Comparison of ENCODE assay signal across 8 cellular contexts in the genomic region with DNA sequence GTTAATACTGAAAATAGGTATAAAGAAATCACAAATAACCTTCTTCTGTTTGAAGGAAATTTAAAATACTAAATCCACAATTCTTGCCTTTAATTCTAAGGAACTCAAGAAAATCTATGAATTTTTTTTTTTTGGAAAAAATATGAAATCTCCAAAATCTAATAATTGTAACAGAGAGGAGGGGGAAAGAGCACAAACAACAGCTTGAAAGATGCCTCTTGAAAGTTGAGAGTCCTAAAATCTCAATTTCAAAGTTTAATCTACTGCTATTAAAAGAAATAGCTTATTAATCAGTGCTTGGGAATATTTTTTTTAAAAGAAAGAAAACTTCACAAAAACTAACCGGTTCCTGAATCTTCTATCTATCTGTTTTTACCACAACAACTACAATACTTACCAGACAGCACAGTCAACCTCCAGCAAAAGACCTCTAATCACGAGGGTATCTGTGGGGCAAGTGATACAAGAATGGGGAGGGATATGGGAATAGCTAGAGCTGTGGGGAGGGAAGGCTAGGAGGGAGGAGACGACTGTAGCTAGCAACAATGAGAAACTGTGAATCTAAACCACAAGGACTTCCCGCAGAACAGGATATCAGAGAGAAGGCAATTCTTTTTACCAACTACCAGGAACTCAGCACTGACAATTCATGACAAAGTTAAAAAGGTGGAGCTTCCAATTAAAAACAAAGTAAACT. TPM values are rescaled to one million over a fixed set of nuclear protein-coding genes. Genes with fewer than 3 reads are reported as not detected.
DNase-seq lines count a peak whose midpoint lies in the region; ATAC-seq, FAIRE-seq and TF ChIP-seq lines count a peak whose summit lies in the region.

A gene with protein sequence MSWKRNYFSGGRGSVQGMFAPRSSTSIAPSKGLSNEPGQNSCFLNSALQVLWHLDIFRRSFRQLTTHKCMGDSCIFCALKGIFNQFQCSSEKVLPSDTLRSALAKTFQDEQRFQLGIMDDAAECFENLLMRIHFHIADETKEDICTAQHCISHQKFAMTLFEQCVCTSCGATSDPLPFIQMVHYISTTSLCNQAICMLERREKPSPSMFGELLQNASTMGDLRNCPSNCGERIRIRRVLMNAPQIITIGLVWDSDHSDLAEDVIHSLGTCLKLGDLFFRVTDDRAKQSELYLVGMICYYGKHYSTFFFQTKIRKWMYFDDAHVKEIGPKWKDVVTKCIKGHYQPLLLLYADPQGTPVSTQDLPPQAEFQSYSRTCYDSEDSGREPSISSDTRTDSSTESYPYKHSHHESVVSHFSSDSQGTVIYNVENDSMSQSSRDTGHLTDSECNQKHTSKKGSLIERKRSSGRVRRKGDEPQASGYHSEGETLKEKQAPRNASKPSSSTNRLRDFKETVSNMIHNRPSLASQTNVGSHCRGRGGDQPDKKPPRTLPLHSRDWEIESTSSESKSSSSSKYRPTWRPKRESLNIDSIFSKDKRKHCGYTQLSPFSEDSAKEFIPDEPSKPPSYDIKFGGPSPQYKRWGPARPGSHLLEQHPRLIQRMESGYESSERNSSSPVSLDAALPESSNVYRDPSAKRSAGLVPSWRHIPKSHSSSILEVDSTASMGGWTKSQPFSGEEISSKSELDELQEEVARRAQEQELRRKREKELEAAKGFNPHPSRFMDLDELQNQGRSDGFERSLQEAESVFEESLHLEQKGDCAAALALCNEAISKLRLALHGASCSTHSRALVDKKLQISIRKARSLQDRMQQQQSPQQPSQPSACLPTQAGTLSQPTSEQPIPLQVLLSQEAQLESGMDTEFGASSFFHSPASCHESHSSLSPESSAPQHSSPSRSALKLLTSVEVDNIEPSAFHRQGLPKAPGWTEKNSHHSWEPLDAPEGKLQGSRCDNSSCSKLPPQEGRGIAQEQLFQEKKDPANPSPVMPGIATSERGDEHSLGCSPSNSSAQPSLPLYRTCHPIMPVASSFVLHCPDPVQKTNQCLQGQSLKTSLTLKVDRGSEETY (N-terminal part only) (minus strand): TSS at position 462 of the 697 bp plus-strand sequence. CDS start 15,684 bp downstream, outside the sequence.

- BruUV-seq in Calu3 (replicated peaks; lab: Mats Ljungman, UMichigan) (no TSS peak), GM12878 (replicated peaks; lab: Mats Ljungman, UMichigan) (no TSS peak)

- WGBS in GM12878 (ENCODE audit: insufficient coverage, insufficient replicate concordance, low lambda C conversion rate, missing lambda C conversion rate) = 35% methylated on average over 4 of the region's 4 CpGs

- H3K4me1 Mint-ChIP-seq in Calu3 (ENCODE audit: low read depth, unreplicated experiment) = peaks cover 53% of the 10 kb centered on the region

- H3K9ac ChIP-seq in GM12878 (ENCODE audit: control insufficient read depth, insufficient read depth, low read length) = peak within 1 kb of the TSS; percentile 14; the same call in 1 of the 2 replicates
- no peak within 1 kb of the TSS for H3K9ac ChIP-seq in rectal smooth muscle tissue (ENCODE audit: low read length)

- H3K27me3 ChIP-seq in GM12878 (replicated peaks in 1 of 2; ENCODE audit: control insufficient read depth in 2 of 2, insufficient read depth in 2 of 2, low read length in 1 of 2) (no peaks in the 10 kb centered on the region), rectal smooth muscle tissue (ENCODE audit: control insufficient read depth, insufficient read depth, low read length) (no peaks in the 10 kb centered on the region)

- DNase-seq in Calu3 = peak; percentile 53
- DNase-seq in LHCN-M2 (ENCODE audit: low read depth) = peak; percentile 92
- no peak for DNase-seq in GM12878 (ENCODE audit: low read depth, low spot score)
- DNase-seq in hippocampal formation (lab: John Stamatoyannopoulos, UW) = peak; percentile 32 to 80
- DNase-seq in SHP77 (lab: John Stamatoyannopoulos, UW) = no peak

- peak within 1 kb of the TSS; percentile 93 for H3K27ac Mint-ChIP-seq in Calu3 (ENCODE audit: unreplicated experiment)

- ATAC-seq in GM12878 = peak; percentile 69
- ATAC-seq in GM21381 (IDR thresholded peaks at IDR 0.05; ENCODE audit: unreplicated experiment) = no peak
- no peak for ATAC-seq in HG02798 (IDR thresholded peaks at IDR 0.05; ENCODE audit: poor library complexity, unreplicated experiment)

- H3K4me1 ChIP-seq in GM12878 (ENCODE audit: control insufficient read depth, insufficient read depth, low read length) (peaks cover 4% of the 10 kb centered on the region; the same call in 1 of the 2 replicates), rectal smooth muscle tissue (ENCODE audit: control insufficient read depth, insufficient read depth, low read length) (peaks cover 13% of the 10 kb centered on the region)

- peak; percentile 74 for FAIRE-seq in GM12878 (lab: Jason Lieb, UNC)

- peaks cover 5% of the 10 kb centered on the region for H3K36me3 Mint-ChIP-seq in Calu3 (ENCODE audit: insufficient read depth, unreplicated experiment)

- TF ChIP-seq EP300 in GM12878 (IDR thresholded peaks at IDR 0.05; ENCODE audit: borderline replicate concordance in 1 of 2, control insufficient read depth in 1 of 2, low read depth in 2 of 2, low read length in 2 of 2) = no peak

- H3K27ac ChIP-seq in GM12878 (ENCODE audit: control insufficient read depth, insufficient read depth) = no peak within 1 kb of the TSS
- peak within 1 kb of the TSS; percentile 72 for H3K27ac ChIP-seq in rectal smooth muscle tissue (ENCODE audit: low read depth, low read length)

- no peaks in the 10 kb centered on the region for H3K9me3 Mint-ChIP-seq in Calu3 (ENCODE audit: low read depth, unreplicated experiment)

- in situ Hi-C loops in GM12878 (cut with MboI) = no loop called here

- H3K79me2 ChIP-seq in GM12878 (ENCODE audit: control insufficient read depth, insufficient read depth, low read length) = no peaks in the 10 kb centered on the region

- no peak for TF ChIP-seq CTCF in Calu3 (IDR thresholded peaks at IDR 0.05; ENCODE audit: unreplicated experiment)
- no peak for TF ChIP-seq CTCF in GM12878 (IDR thresholded peaks at IDR 0.05 in 2 of 3, conservative IDR thresholded peaks at IDR 0.05 in 1 of 3; ENCODE audit: control insufficient read depth in 2 of 3, extremely low read depth in 1 of 3, insufficient read depth in 1 of 3, low read depth in 3 of 3, low read length in 3 of 3)

- peak within 1 kb of the TSS; percentile 62 for H3K4me3 Mint-ChIP-seq in Calu3 (ENCODE audit: low read depth, unreplicated experiment)

- TF ChIP-seq RAD21 in GM12878 (IDR thresholded peaks at IDR 0.05; ENCODE audit: insufficient read depth, low read depth, low read length) = no peak

- H3K36me3 ChIP-seq in GM12878 (ENCODE audit: control insufficient read depth in 2 of 2, insufficient read depth in 2 of 2, low read length in 1 of 2) (no peaks in the 10 kb centered on the region), rectal smooth muscle tissue (ENCODE audit: control insufficient read depth, insufficient read depth, low read length) (no peaks in the 10 kb centered on the region)

- H3K4me3 ChIP-seq in GM12878 (no peak within 1 kb of the TSS), rectal smooth muscle tissue (ENCODE audit: low read length) (peak within 1 kb of the TSS; percentile 27)

- no peaks in the 10 kb centered on the region for H3K9me3 ChIP-seq in GM12878 (replicated peaks; ENCODE audit: control insufficient read depth, insufficient read depth, low read length)

- RAD21 ChIA-PET in GM12878 (lab: Charles Lee; ENCODE audit: unreplicated experiment) = interaction anchor here (1.0 to 2.4 kb wide), 6 partner anchors 14 to 127 kb away, joined by 3 to 6 read pairs (median 4); no protein-coding TSS in a partner anchor

- POLR2A ChIA-PET in GM12878 (lab: Charles Lee) = interaction anchor here (0.6 to 1.3 kb wide), 7 partner anchors 10 to 165 kb away, joined by 3 to 4 read pairs (median 3); no protein-coding TSS in a partner anchor

- H3K27me3 Mint-ChIP-seq in Calu3 (ENCODE audit: unreplicated experiment) = no peaks in the 10 kb centered on the region

- no peak for TF ChIP-seq POLR2A in GM12878 (IDR thresholded peaks at IDR 0.05; ENCODE audit: low read depth, low read length)

- H2AFZ ChIP-seq in GM12878 (ENCODE audit: control insufficient read depth, low read depth, low read length) = peak within 1 kb of the TSS; percentile 86

- H4K20me1 ChIP-seq in GM12878 (ENCODE audit: control insufficient read depth, insufficient read depth) = no peaks in the 10 kb centered on the region

- SMC1A ChIA-PET in GM12878 (lab: Charles Lee; ENCODE audit: uncharacterized antibody, unreplicated experiment) = interaction anchor here (0.7 to 2.2 kb wide), 12 partner anchors 9 to 59 kb away, joined by 3 to 8 read pairs (median 4); no protein-coding TSS in a partner anchor

- intact Hi-C loops in Calu3 (cut with micrococcal nuclease; ENCODE audit: unreplicated experiment) = loop anchor here (5.0 kb wide), 1 partner anchor 36 kb away; no protein-coding TSS in a partner anchor
- intact Hi-C loops in GM12878 (cut with micrococcal nuclease; ENCODE audit: unreplicated experiment) = no loop called here

- H3K4me2 ChIP-seq in GM12878 (ENCODE audit: control insufficient read depth, insufficient read depth) = peak within 1 kb of the TSS; percentile 30

- CTCF ChIA-PET in Calu3 (lab: Charles Lee) = interaction anchor here (1.3 to 2.4 kb wide), 3 partner anchors 10 to 35 kb away, joined by 3 to 16 read pairs (median 3); no protein-coding TSS in a partner anchor
- CTCF ChIA-PET in GM12878 (lab: Yijun Ruan, JAX) = interaction anchor here (0.7 to 1.6 kb wide), 5 partner anchors 9 to 295 kb away, joined by 3 to 7 read pairs (median 3); no protein-coding TSS in a partner anchor

TF ChIP-seq in GM12878, 131 proteins besides CTCF, POLR2A, EP300 and RAD21 (continues in another document):
- TF ChIP-seq IKZF2 (IDR thresholded peaks at IDR 0.05) = peak in 1 of 2 experiments; percentile 28; a peak in 2 of 4 replicates
- peak; percentile 53; the same call in 1 of the 2 replicates for TF ChIP-seq RUNX3 (IDR thresholded peaks at IDR 0.05; ENCODE audit: low read length)

RNA-seq across cellular contexts. Expression of the gene that starts here (rescaled TPM):
- total RNA-seq in Calu3 (2022) = 39.4 and 48.1 TPM in 2 replicates
- total RNA-seq in LHCN-M2 (2014; rRNA removed) = 19.2 and 43.2 TPM in 2 replicates
- polyA plus RNA-seq in LHCN-M2 (2012) = 7.5 TPM
- 50.8 and 69.4 TPM in 2 replicates for total RNA-seq in GM12878 (2013; cell fraction: nucleolus; rRNA removed)
- 4.1 and 5.7 TPM in 2 replicates for total RNA-seq in GM12878 (2014; rRNA removed)
- 4.9 and 5.4 TPM in 2 replicates for total RNA-seq in GM12878 (2014; rRNA removed; fragmentation: Illumina TruSeq; extraction: Trizol)
- 7.0 and 9.5 TPM in 2 replicates for total RNA-seq in GM12878 (2021)
- 2.0 TPM for polyA plus RNA-seq in GM12878 (2011; ENCODE audit: low read depth)
- polyA plus RNA-seq in GM12878 (2011; rRNA removed) = 10.3 and 10.5 TPM in 2 replicates
- polyA plus RNA-seq in GM12878 (2011; cell fraction: cytosol; rRNA removed) = 6.2 and 7.0 TPM in 2 replicates
- 6.1 and 6.2 TPM in 2 replicates for polyA plus RNA-seq in GM12878 (2011; cell fraction: nucleus; rRNA removed)
- polyA plus RNA-seq in GM12878 (2012) = 2.4 and 2.8 TPM in 2 replicates
- polyA plus RNA-seq in GM12878 (2014; fragmentation: Illumina TruSeq; extraction: Trizol) = 5.6 and 8.8 TPM in 2 replicates
- polyA plus RNA-seq in GM12878 (2014; fragmentation: Nextera tagmentation; extraction: Ambion mirVana) = 1 to 10 TPM in 1 of 2 experiments, under 1 TPM in 1; 0.93 to 1.7 TPM
- polyA plus RNA-seq in GM12878 (2014; rRNA removed) = 3.9 and 4.7 TPM in 2 replicates
- 1 to 10 TPM; 3.9 to 6.3 TPM for polyA plus RNA-seq in GM12878 (2016; fragmentation: Nextera tagmentation; extraction: Ambion mirVana)
- polyA minus RNA-seq in GM12878 (2011; rRNA and poly(A)+ RNA removed) = 8.4 and 22.5 TPM in 2 replicates
- polyA minus RNA-seq in GM12878 (2011; cell fraction: cytosol; rRNA and poly(A)+ RNA removed) = 5.5 and 6.3 TPM in 2 replicates
- polyA minus RNA-seq in GM12878 (2011; cell fraction: nucleus; rRNA and poly(A)+ RNA removed) = 5.1 and 7.4 TPM in 2 replicates

Comparison
In these comparisons a context has a peak if more than half of its experiments do, and no peak if none do; other contexts are left out.
1. DNase-seq: peak in Calu3 (single experiment), LHCN-M2 (single experiment) and hippocampal formation (2 of 2); none in GM12878 (single experiment) and SHP77 (0 of 2).